Comparison of ENCODE assay signal across 8 cellular contexts in genomic region chr12:31324116-31324844, GRCh38. TPM values are rescaled to one million over a fixed set of nuclear protein-coding genes. Genes with fewer than 3 reads are reported as not detected.
DNase-seq lines count a peak whose midpoint lies in the region; ATAC-seq and TF ChIP-seq lines count a peak whose summit lies in the region.

No MANE protein-coding gene starts in this region.

- H3K4me3 ChIP-seq in mucosa of descending colon = peak overlapping the region; percentile 62

- H3K4me1 ChIP-seq in mucosa of descending colon (ENCODE audit: low read depth) = peaks cover 5% of the 10 kb centered on the region

- DNase-seq in 8988T (peak; percentile 41), NCI-H774 (lab: John Stamatoyannopoulos, UW) (peak; percentile 73), endothelial cell (ENCODE audit: low spot score) (peak; percentile 59), mucosa of descending colon (peak; percentile 78 to 86 (median 85))
- DNase-seq in activated CD8-positive, alpha-beta memory T cell treated with anti-CD3 and anti-CD28 coated beads, Interleukin-2, amount 50 U/mL, for 1 hour (ENCODE audit: extremely low read depth) = peak; percentile 31
- DNase-seq in stimulated activated CD8-positive, alpha-beta memory T cell treated with anti-CD3 and anti-CD28 coated beads, Interleukin-4, amount 100 ng/mL, for 1 hour (ENCODE audit: low read depth in 2 of 2, low spot score in 1 of 2) = peak; percentile 2 to 28

- H3K36me3 ChIP-seq in mucosa of descending colon (ENCODE audit: low read depth) = no peaks in the 10 kb centered on the region

- H3K4me3 Mint-ChIP-seq in endothelial cell (ENCODE audit: unreplicated experiment) = peak overlapping the region; percentile 99

- intact Hi-C loops in mucosa of descending colon (cut with DNase I, micrococcal nuclease) = no loop called here

- peaks cover 16% of the 10 kb centered on the region for H3K36me3 Mint-ChIP-seq in endothelial cell (ENCODE audit: low read depth, unreplicated experiment)

- H3K9me3 ChIP-seq in mucosa of descending colon = no peaks in the 10 kb centered on the region

- TF ChIP-seq CTCF in endothelial cell (IDR thresholded peaks at IDR 0.05; ENCODE audit: unreplicated experiment) (peak; percentile 30), mucosa of descending colon (IDR thresholded peaks at IDR 0.05) (no peak)

- no peaks in the 10 kb centered on the region for H3K9me3 Mint-ChIP-seq in endothelial cell (ENCODE audit: unreplicated experiment)

- peaks cover 25% of the 10 kb centered on the region for H3K27me3 Mint-ChIP-seq in endothelial cell (ENCODE audit: unreplicated experiment)

- peaks cover 47% of the 10 kb centered on the region for H3K4me1 Mint-ChIP-seq in endothelial cell (ENCODE audit: unreplicated experiment)

- ATAC-seq in GM18498 (IDR thresholded peaks at IDR 0.05; ENCODE audit: unreplicated experiment) (peak; percentile 45), HG03064 (IDR thresholded peaks at IDR 0.05; ENCODE audit: low read depth, unreplicated experiment) (peak; percentile 31), mucosa of descending colon (peak; percentile 75)

- H3K27ac Mint-ChIP-seq in endothelial cell (ENCODE audit: unreplicated experiment) = peak overlapping the region; percentile 75

RNA-seq across cellular contexts. Expression of gene SINHCAF, which starts 1.7 kb away (rescaled TPM):
- 205 TPM for total RNA-seq in endothelial cell (ENCODE audit: unreplicated experiment)
- total RNA-seq in mucosa of descending colon = 10 to 100 TPM; 46.8 to 79.2 (median 71.9) TPM

Comparison
In these comparisons a context has a peak if more than half of its experiments do, and no peak if none do; other contexts are left out.
1. Peak in every context shown above with its lines: DNase-seq, ATAC-seq and H3K4me3 ChIP-seq.
2. DNase-seq: peak in every context shown above with its lines; median percentile 85 in mucosa of descending colon; 73 in NCI-H774; 59 in endothelial cell; 41 in 8988T; 31 in activated CD8-positive, alpha-beta memory T cell treated with anti-CD3 and anti-CD28 coated beads, Interleukin-2, amount 50 U/mL, for 1 hour; 15 in stimulated activated CD8-positive, alpha-beta memory T cell treated with anti-CD3 and anti-CD28 coated beads, Interleukin-4, amount 100 ng/mL, for 1 hour.